Comparison of ENCODE assay signal across 3 cellular contexts in the genomic region with DNA sequence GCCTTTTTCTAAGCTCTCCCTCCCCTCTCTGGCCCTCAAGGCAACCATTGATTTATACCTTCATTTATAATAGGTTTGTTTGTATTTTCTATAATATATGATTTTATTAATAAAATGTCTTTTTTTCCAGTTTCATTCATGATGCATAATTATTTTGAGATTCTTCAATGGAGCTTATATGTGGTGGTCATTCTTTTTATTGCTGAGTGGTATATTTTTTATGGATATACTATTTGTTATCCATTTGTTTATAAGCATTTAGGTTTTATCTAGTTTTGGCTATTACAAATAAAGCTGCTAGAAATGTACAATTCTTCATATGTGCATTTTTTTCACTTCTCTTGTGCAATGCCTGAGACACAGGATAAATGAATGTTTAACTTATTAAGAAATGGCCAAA.
TF ChIP-seq lines count a peak whose summit lies in the region.

No MANE protein-coding gene starts in this region.

TF ChIP-seq in A549, 52 proteins besides CTCF, POLR2A, EP300 and RAD21:
- TF ChIP-seq, protein P1, sequence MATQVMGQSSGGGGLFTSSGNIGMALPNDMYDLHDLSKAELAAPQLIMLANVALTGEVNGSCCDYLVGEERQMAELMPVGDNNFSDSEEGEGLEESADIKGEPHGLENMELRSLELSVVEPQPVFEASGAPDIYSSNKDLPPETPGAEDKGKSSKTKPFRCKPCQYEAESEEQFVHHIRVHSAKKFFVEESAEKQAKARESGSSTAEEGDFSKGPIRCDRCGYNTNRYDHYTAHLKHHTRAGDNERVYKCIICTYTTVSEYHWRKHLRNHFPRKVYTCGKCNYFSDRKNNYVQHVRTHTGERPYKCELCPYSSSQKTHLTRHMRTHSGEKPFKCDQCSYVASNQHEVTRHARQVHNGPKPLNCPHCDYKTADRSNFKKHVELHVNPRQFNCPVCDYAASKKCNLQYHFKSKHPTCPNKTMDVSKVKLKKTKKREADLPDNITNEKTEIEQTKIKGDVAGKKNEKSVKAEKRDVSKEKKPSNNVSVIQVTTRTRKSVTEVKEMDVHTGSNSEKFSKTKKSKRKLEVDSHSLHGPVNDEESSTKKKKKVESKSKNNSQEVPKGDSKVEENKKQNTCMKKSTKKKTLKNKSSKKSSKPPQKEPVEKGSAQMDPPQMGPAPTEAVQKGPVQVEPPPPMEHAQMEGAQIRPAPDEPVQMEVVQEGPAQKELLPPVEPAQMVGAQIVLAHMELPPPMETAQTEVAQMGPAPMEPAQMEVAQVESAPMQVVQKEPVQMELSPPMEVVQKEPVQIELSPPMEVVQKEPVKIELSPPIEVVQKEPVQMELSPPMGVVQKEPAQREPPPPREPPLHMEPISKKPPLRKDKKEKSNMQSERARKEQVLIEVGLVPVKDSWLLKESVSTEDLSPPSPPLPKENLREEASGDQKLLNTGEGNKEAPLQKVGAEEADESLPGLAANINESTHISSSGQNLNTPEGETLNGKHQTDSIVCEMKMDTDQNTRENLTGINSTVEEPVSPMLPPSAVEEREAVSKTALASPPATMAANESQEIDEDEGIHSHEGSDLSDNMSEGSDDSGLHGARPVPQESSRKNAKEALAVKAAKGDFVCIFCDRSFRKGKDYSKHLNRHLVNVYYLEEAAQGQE (IDR thresholded peaks at IDR 0.05): no peak
- TF ChIP-seq MAFK (IDR thresholded peaks at IDR 0.05; ENCODE audit: partially characterized antibody): peak; percentile 28
- no peak for TF ChIP-seq RNF2 (IDR thresholded peaks at IDR 0.05; ENCODE audit: borderline replicate concordance, low read depth)
- TF ChIP-seq CBX2 (IDR thresholded peaks at IDR 0.05; ENCODE audit: borderline replicate concordance, low read depth): no peak

TF ChIP-seq in IMR-90, 13 proteins besides CTCF, POLR2A, EP300 and RAD21:
- TF ChIP-seq MAFK (IDR thresholded peaks at IDR 0.05; ENCODE audit: low read depth, low read length): 0 out of 2 replicates have a peak, but pooled peaks have one; percentile 23
- TF ChIP-seq BHLHE40 (IDR thresholded peaks at IDR 0.05; ENCODE audit: low read depth, low read length): no peak

TF ChIP-seq in K562, 482 proteins besides CTCF, POLR2A, EP300 and RAD21:
- TF ChIP-seq C11orf30 (IDR thresholded peaks at IDR 0.05; ENCODE audit: low read depth): peak; percentile 39
- TF ChIP-seq, protein P2, sequence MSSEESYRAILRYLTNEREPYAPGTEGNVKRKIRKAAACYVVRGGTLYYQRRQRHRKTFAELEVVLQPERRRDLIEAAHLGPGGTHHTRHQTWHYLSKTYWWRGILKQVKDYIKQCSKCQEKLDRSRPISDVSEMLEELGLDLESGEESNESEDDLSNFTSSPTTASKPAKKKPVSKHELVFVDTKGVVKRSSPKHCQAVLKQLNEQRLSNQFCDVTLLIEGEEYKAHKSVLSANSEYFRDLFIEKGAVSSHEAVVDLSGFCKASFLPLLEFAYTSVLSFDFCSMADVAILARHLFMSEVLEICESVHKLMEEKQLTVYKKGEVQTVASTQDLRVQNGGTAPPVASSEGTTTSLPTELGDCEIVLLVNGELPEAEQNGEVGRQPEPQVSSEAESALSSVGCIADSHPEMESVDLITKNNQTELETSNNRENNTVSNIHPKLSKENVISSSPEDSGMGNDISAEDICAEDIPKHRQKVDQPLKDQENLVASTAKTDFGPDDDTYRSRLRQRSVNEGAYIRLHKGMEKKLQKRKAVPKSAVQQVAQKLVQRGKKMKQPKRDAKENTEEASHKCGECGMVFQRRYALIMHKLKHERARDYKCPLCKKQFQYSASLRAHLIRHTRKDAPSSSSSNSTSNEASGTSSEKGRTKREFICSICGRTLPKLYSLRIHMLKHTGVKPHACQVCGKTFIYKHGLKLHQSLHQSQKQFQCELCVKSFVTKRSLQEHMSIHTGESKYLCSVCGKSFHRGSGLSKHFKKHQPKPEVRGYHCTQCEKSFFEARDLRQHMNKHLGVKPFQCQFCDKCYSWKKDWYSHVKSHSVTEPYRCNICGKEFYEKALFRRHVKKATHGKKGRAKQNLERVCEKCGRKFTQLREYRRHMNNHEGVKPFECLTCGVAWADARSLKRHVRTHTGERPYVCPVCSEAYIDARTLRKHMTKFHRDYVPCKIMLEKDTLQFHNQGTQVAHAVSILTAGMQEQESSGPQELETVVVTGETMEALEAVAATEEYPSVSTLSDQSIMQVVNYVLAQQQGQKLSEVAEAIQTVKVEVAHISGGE (CRISPR knock-in tag; IDR thresholded peaks at IDR 0.05): no peak
- TF ChIP-seq SIN3B (IDR thresholded peaks at IDR 0.05; ENCODE audit: low read depth): no peak
- TF ChIP-seq FIP1L1 (IDR thresholded peaks at IDR 0.05; ENCODE audit: low read depth, low read length, poor library complexity, severe bottlenecking): no peak
- TF ChIP-seq, protein P3, sequence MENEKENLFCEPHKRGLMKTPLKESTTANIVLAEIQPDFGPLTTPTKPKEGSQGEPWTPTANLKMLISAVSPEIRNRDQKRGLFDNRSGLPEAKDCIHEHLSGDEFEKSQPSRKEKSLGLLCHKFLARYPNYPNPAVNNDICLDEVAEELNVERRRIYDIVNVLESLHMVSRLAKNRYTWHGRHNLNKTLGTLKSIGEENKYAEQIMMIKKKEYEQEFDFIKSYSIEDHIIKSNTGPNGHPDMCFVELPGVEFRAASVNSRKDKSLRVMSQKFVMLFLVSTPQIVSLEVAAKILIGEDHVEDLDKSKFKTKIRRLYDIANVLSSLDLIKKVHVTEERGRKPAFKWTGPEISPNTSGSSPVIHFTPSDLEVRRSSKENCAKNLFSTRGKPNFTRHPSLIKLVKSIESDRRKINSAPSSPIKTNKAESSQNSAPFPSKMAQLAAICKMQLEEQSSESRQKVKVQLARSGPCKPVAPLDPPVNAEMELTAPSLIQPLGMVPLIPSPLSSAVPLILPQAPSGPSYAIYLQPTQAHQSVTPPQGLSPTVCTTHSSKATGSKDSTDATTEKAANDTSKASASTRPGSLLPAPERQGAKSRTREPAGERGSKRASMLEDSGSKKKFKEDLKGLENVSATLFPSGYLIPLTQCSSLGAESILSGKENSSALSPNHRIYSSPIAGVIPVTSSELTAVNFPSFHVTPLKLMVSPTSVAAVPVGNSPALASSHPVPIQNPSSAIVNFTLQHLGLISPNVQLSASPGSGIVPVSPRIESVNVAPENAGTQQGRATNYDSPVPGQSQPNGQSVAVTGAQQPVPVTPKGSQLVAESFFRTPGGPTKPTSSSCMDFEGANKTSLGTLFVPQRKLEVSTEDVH (IDR thresholded peaks at IDR 0.05; ENCODE audit: low read depth, partially characterized antibody): no peak
- TF ChIP-seq CREM (IDR thresholded peaks at IDR 0.05; ENCODE audit: low read depth): no peak
- TF ChIP-seq ARID2 (IDR thresholded peaks at IDR 0.05): no peak
- peak; percentile 69; the same call in 1 of the 2 replicates for TF ChIP-seq ZNF316 (IDR thresholded peaks at IDR 0.05)
- no peak for TF ChIP-seq POLR2G (IDR thresholded peaks at IDR 0.05; ENCODE audit: low read depth, low read length)
- no peak for TF ChIP-seq STAT5A (IDR thresholded peaks at IDR 0.05; ENCODE audit: borderline replicate concordance, low read length)
- TF ChIP-seq PTBP1 (IDR thresholded peaks at IDR 0.05; ENCODE audit: low read depth, low read length): no peak
